Comparison of ENCODE assay signal across 8 cellular contexts in genomic region chr19:17860331-17860992, GRCh38. TPM values are rescaled to one million over a fixed set of nuclear protein-coding genes. Genes with fewer than 3 reads are reported as not detected.
A peak's percentile ranks its signal among the peaks of the same experiment; 100 is the strongest.
DNase-seq lines count a peak whose midpoint lies in the region; ATAC-seq and TF ChIP-seq lines count a peak whose summit lies in the region.

No MANE protein-coding gene starts in this region.

- ATAC-seq in heart left ventricle: no peak
- no peak for ATAC-seq in left cardiac atrium
- no peak for ATAC-seq in right lobe of liver
- no peak for ATAC-seq in upper lobe of left lung (ENCODE audit: low FRiP score in 2 of 2)
- no peak for ATAC-seq in GM21381 (IDR thresholded peaks at IDR 0.05; ENCODE audit: unreplicated experiment)
- no peak for ATAC-seq in HG03439 (IDR thresholded peaks at IDR 0.05; ENCODE audit: unreplicated experiment)
- no peak for ATAC-seq in GM21447 (IDR thresholded peaks at IDR 0.05; ENCODE audit: unreplicated experiment)

- no peak for TF ChIP-seq EP300 in upper lobe of left lung (IDR thresholded peaks at IDR 0.05)

- H3K27me3 ChIP-seq in heart left ventricle (no peaks in the 10 kb centered on the region), right lobe of liver (no peaks in the 10 kb centered on the region), upper lobe of left lung (no peaks in the 10 kb centered on the region)

- intact Hi-C loops in heart left ventricle (cut with DNase I) (loop anchor here in 4 of 10 donors (5.0 kb wide), 3 partner anchors 67 to 137 kb away; partner anchors contain the start of gene CCDC124 (in 1 of the 4)), left cardiac atrium (cut with DNase I) (no loop called here), right lobe of liver (cut with DNase I) (loop anchor here in 1 of 2 donors (10.0 kb wide), 1 partner anchor 64 kb away; no protein-coding TSS in a partner anchor)

- H3K4me1 ChIP-seq in heart left ventricle: peaks cover 5 to 40% (median 17%) of the 10 kb centered on the region in 12 donors
- H3K4me1 ChIP-seq in right lobe of liver: peaks cover 0 to 13% (median 6%) of the 10 kb centered on the region in 4 donors
- peaks cover 16 to 39% (median 25%) of the 10 kb centered on the region in 4 donors for H3K4me1 ChIP-seq in upper lobe of left lung

- H3K4me3 ChIP-seq in heart left ventricle (peak overlapping the region; percentile 68 to 100 (median 88)), right lobe of liver (peak overlapping the region; percentile 83 to 97 (median 94)), upper lobe of left lung (peak overlapping the region; percentile 87 to 100 (median 94))

- TF ChIP-seq CTCF in heart left ventricle (IDR thresholded peaks at IDR 0.05) (no peak), right lobe of liver (IDR thresholded peaks at IDR 0.05) (no peak), upper lobe of left lung (IDR thresholded peaks at IDR 0.05) (no peak)

- H3K27ac ChIP-seq in heart left ventricle: peak overlapping the region; percentile 41 to 96 (median 88)
- peak overlapping the region; percentile 75 for H3K27ac ChIP-seq in angular gyrus (ENCODE audit: low read depth, low read length)
- H3K27ac ChIP-seq in right lobe of liver: peak overlapping the region; percentile 71 to 80 (median 78)
- H3K27ac ChIP-seq in upper lobe of left lung: peak overlapping the region; percentile 84 to 92 (median 88)

- 1 to 3% (median 2%) methylated on average over 22 of the region's 22 CpGs for WGBS in heart left ventricle, 4 donors
- 1% methylated on average over 22 of the region's 22 CpGs for WGBS in right lobe of liver (ENCODE audit: insufficient coverage, low coverage, low lambda C conversion rate, missing lambda C conversion rate)
- WGBS in upper lobe of left lung, 2 donors: 1 to 2% methylated on average over 18 to 22 of the region's 22 CpGs

- DNase-seq in heart left ventricle (no peak), left cardiac atrium (no peak), right lobe of liver (no peak), upper lobe of left lung (no peak)

- TF ChIP-seq POLR2A in heart left ventricle (IDR thresholded peaks at IDR 0.05) (peak in 1 of 2 donors; percentile 9), right lobe of liver (IDR thresholded peaks at IDR 0.05) (no peak), upper lobe of left lung (IDR thresholded peaks at IDR 0.05) (no peak)

- H3K9me3 ChIP-seq in heart left ventricle (no peaks in the 10 kb centered on the region), right lobe of liver (no peaks in the 10 kb centered on the region), upper lobe of left lung (no peaks in the 10 kb centered on the region)

- H3K36me3 ChIP-seq in heart left ventricle: peaks cover 0 to 48% (median 41%) of the 10 kb centered on the region in 9 donors
- H3K36me3 ChIP-seq in right lobe of liver: peaks cover 17 to 35% (median 22%) of the 10 kb centered on the region in 4 donors
- peaks cover 20 to 44% (median 38%) of the 10 kb centered on the region in 4 donors for H3K36me3 ChIP-seq in upper lobe of left lung

RNA-seq across cellular contexts. Expression of gene RPL18A, which starts 0.8 kb away (rescaled TPM):
- total RNA-seq in heart left ventricle (1,000 to 10,000 TPM in 2 of 9 donors, 100 to 1,000 TPM in 7; 566 to 1,124 (median 752) TPM), left cardiac atrium (1,000 to 10,000 TPM; 1,009 to 1,051 TPM), right lobe of liver (100 to 1,000 TPM; 449 to 778 (median 494) TPM), upper lobe of left lung (1,000 to 10,000 TPM in 3 of 6 donors, 100 to 1,000 TPM in 3; 705 to 1,655 (median 1,002) TPM)
- 1,000 to 10,000 TPM in 1 of 2 donors, 100 to 1,000 TPM in 1; 787 to 2,031 TPM for polyA plus RNA-seq in heart left ventricle

RNA-seq across cellular contexts. Expression of gene SLC5A5, which starts 11.3 kb away (rescaled TPM):
- total RNA-seq in heart left ventricle: not detected
- not detected for polyA plus RNA-seq in heart left ventricle
- total RNA-seq in left cardiac atrium: not detected
- total RNA-seq in right lobe of liver: not detected
- total RNA-seq in upper lobe of left lung: under 1 TPM in 2 of 6 donors, not detected in 4; under 0.01 to 0.15 TPM

RNA-seq across cellular contexts. Expression of gene JAK3, which starts 12.7 kb away (rescaled TPM):
- 10 to 100 TPM in 1 of 9 donors, 1 to 10 TPM in 7, under 1 TPM in 1; 0.77 to 29.2 (median 1.8) TPM for total RNA-seq in heart left ventricle
- 1 to 10 TPM in 1 of 2 donors, under 1 TPM in 1; 0.99 to 1.1 TPM for polyA plus RNA-seq in heart left ventricle
- total RNA-seq in left cardiac atrium: 1 to 10 TPM; 4.2 to 7.0 TPM
- total RNA-seq in right lobe of liver: 1 to 10 TPM; 1.1 to 5.5 (median 2.3) TPM
- 10 to 100 TPM; 11.0 to 25.1 (median 12.8) TPM for total RNA-seq in upper lobe of left lung

RNA-seq across cellular contexts. Expression of gene INSL3, which starts 39.1 kb away (rescaled TPM):
- total RNA-seq in heart left ventricle (under 1 TPM in 1 of 9 donors, not detected in 8; 0.56 TPM), left cardiac atrium (not detected), right lobe of liver (not detected), upper lobe of left lung (under 1 TPM in 1 of 6 donors, not detected in 5; 0.57 TPM)
- polyA plus RNA-seq in heart left ventricle: not detected
